13 cellular contexts compared by ENCODE assay signal in genomic region chr2:60961457-60961856, GRCh38. TPM values are rescaled to one million over a fixed set of nuclear protein-coding genes. Genes with fewer than 3 reads are reported as not detected.
DNase-seq lines count a peak whose midpoint lies in the region; ATAC-seq and TF ChIP-seq lines count a peak whose summit lies in the region.
"Had no signal": no experiment of that assay in that cellular context is flagged by ENCODE, and none has a peak within 500 bp of the region (broad histone marks: within the 10 kb centered on the region; RNA-seq: fewer than 3 reads in every experiment).

No MANE protein-coding gene starts in this region.

- no peaks in the 10 kb centered on the region for H3K4me1 ChIP-seq in mucosa of descending colon (ENCODE audit: low read depth)

- H3K4me3 ChIP-seq in mucosa of descending colon = no peak overlapping the region

- intact Hi-C loops in mucosa of descending colon (cut with DNase I, micrococcal nuclease) = no loop called here

- DNase-seq in GM04503 (ENCODE audit: low read depth) = peak; percentile 50
- peak; percentile 5 for DNase-seq in NCI-H460 (ENCODE audit: extremely low read depth, low read depth)
- peak; percentile 97 for DNase-seq in epithelial cell of prostate (ENCODE audit: low read depth, low spot score)
- DNase-seq in renal cortical epithelial cell (ENCODE audit: low read depth) = peak; percentile 83
- DNase-seq in GM13976 (ENCODE audit: low spot score) = no peak
- DNase-seq in mucosa of descending colon = no peak
- DNase-seq: activated CD8-positive, alpha-beta memory T cell treated with anti-CD3 and anti-CD28 coated beads, Interleukin-2, amount 10 ng/mL, durations not matched to agents 7 days and 5 days; amygdala; DMS 273 treated with DMSO at 0.1 percent for 48 hours; effector memory CD4-positive, alpha-beta T cell; NCI-H1436 treated with DMSO at 0.1 percent for 48 hours had no signal

- H3K27ac ChIP-seq in epithelial cell of prostate = peak overlapping the region; percentile 98

- ATAC-seq in GM21526 (IDR thresholded peaks at IDR 0.05; ENCODE audit: low FRiP score, unreplicated experiment) = no peak
- no peak for ATAC-seq in HG03097 (IDR thresholded peaks at IDR 0.05; ENCODE audit: low FRiP score, unreplicated experiment)
- ATAC-seq in mucosa of descending colon = no peak
- ATAC-seq: activated CD8-positive, alpha-beta memory T cell treated with anti-CD3 and anti-CD28 coated beads, Interleukin-2, amount 10 ng/mL, durations not matched to agents 7 days and 5 days had no signal

- TF ChIP-seq CTCF in GM13976 (IDR thresholded peaks at IDR 0.05; ENCODE audit: borderline replicate concordance, control extremely low read depth, extremely low read depth, insufficient read depth, missing control alignments) (no peak), mucosa of descending colon (IDR thresholded peaks at IDR 0.05) (no peak)

- in situ Hi-C loops in GM13976 (cut with MboI; ENCODE audit: low sequenced_read_pairs, unreplicated experiment) = no loop called here

- H3K36me3 ChIP-seq in mucosa of descending colon (ENCODE audit: low read depth) = no peaks in the 10 kb centered on the region

- no peaks in the 10 kb centered on the region for H3K9me3 ChIP-seq in mucosa of descending colon

RNA-seq across cellular contexts. Expression of gene PEX13, which starts 56.1 kb away (rescaled TPM):
- 40.8 and 43.3 TPM in 2 replicates for total RNA-seq in NCI-H460 (2014; rRNA removed; shearing (Covaris generic))
- polyA plus RNA-seq in NCI-H460 (2014; cell fraction: nucleus; rRNA removed) = 40.8 and 46.4 TPM in 2 replicates
- total RNA-seq in renal cortical epithelial cell (42.5 and 57.5 TPM in 2 replicates), mucosa of descending colon (10 to 100 TPM; 24.9 to 34.9 (median 28.9) TPM)

RNA-seq across cellular contexts. Expression of gene PUS10, which starts 56.6 kb away (rescaled TPM):
- 8.2 and 10.2 TPM in 2 replicates for total RNA-seq in NCI-H460 (2014; rRNA removed; shearing (Covaris generic))
- 2.9 and 4.4 TPM in 2 replicates for polyA plus RNA-seq in NCI-H460 (2014; cell fraction: nucleus; rRNA removed)
- 7.5 and 10.9 TPM in 2 replicates for total RNA-seq in renal cortical epithelial cell
- 10 to 100 TPM in 2 of 3 donors, 1 to 10 TPM in 1; 7.3 to 14.6 (median 12.8) TPM for total RNA-seq in mucosa of descending colon

Comparison
In these comparisons a context has a peak if more than half of its experiments do, and no peak if none do; other contexts are left out.
1. DNase-seq: peak in GM04503 (single experiment), NCI-H460 (single experiment), epithelial cell of prostate (single experiment) and renal cortical epithelial cell (single experiment); none in GM13976 (single experiment) and mucosa of descending colon (0 of 3).